In the genomic region with DNA sequence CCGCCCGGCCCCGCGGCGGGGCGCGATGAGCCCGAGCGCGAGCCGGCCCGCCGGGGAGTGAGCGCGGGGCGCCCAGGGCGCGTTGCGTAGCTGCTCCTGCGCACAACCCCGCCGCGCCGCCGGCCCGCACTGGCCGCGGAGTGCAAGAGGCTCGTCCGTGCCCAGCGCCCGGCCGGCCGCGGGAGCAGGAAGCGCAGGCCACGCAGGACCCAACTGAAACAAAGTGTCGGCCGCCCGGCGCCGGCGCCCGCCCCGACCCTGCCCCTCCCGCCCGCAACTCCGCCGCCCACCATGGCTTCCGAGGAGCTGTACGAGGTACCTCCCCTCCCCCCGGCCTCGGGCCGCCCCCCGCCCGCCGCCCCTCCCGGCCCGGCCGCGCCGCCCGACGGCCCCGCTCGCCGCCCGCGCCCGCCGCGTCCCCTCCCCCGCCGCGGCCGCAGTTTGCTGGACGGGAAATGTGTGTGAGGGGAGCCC, we compare ENCODE assay signal across 8 cellular contexts. TPM values are rescaled to one million over a fixed set of nuclear protein-coding genes. Genes with fewer than 3 reads are reported as not detected.
DNase-seq lines count a peak whose midpoint lies in the region; ATAC-seq and TF ChIP-seq lines count a peak whose summit lies in the region.

No MANE protein-coding gene starts in this region.

- H3K9me3 Mint-ChIP-seq in T-cell (peaks cover 7 to 10% (median 9%) of the 10 kb centered on the region in 3 donors), neural progenitor cell (peaks cover 33% of the 10 kb centered on the region)

- peak overlapping the region; percentile 81 for H3K27ac ChIP-seq in neural progenitor cell

- H3K4me3 Mint-ChIP-seq in T-cell: peak overlapping the region in 1 of 3 donors; percentile 85
- no peak overlapping the region for H3K4me3 Mint-ChIP-seq in neural progenitor cell

- CTCF ChIA-PET in AG04449 (lab: Yijun Ruan, JAX) (interaction anchor here (1.0 kb wide), 2 partner anchors 161 to 463 kb away, joined by 3 read pairs; no protein-coding TSS in a partner anchor), T-cell (lab: Charles Lee) (interaction anchor here (0.6 to 0.7 kb wide), 7 partner anchors 14 to 575 kb away, joined by 3 to 11 read pairs (median 3); no protein-coding TSS in a partner anchor)

- peaks cover 40% of the 10 kb centered on the region for H3K4me1 ChIP-seq in neural progenitor cell

- peak; percentile 19 for ATAC-seq in HG03025 (IDR thresholded peaks at IDR 0.05; ENCODE audit: low FRiP score, unreplicated experiment)
- ATAC-seq in T-cell (replicated peaks in 1 of 4): peak; percentile 2 to 6 (median 4)

- H3K79me2 ChIP-seq in neural progenitor cell (ENCODE audit: low read depth): peaks cover 74% of the 10 kb centered on the region

- H3K4me3 ChIP-seq in AG04449 (ENCODE audit: low read depth, low read length) (peak overlapping the region; percentile 67), neural progenitor cell (peak overlapping the region; percentile 93)

- TF ChIP-seq POLR2A in GM15510 (IDR thresholded peaks at IDR 0.05; ENCODE audit: borderline replicate concordance, extremely low read depth, insufficient read length) (peak; percentile 14), erythroblast (IDR thresholded peaks at IDR 0.05; ENCODE audit: low read length) (no peak)

- peaks cover 51 to 59% (median 54%) of the 10 kb centered on the region in 3 donors for H3K4me1 Mint-ChIP-seq in T-cell
- H3K4me1 Mint-ChIP-seq in neural progenitor cell: peaks cover 16% of the 10 kb centered on the region

- H3K27ac Mint-ChIP-seq in T-cell (no peak overlapping the region), neural progenitor cell (no peak overlapping the region)

- DNase-seq in AG04449 (ENCODE audit: low read depth, low spot score): no peak
- peak in 21 of 34 experiments; percentile 4 to 39 (median 21) for DNase-seq in T-cell
- DNase-seq in erythroblast (lab: John Stamatoyannopoulos, UW): peak; percentile 84 to 90
- DNase-seq in neural progenitor cell (ENCODE audit: low spot score): peak; percentile 82
- no peak for DNase-seq in MV-4-11 (lab: John Stamatoyannopoulos, UW)
- no peak for DNase-seq in CD1c-positive myeloid dendritic cell (ENCODE audit: extremely low spot score)

- peaks cover 43% of the 10 kb centered on the region for H4K20me1 ChIP-seq in neural progenitor cell (ENCODE audit: low read depth)

- POLR2A ChIA-PET in AG04449 (lab: Yijun Ruan, JAX): interaction anchor here (0.5 to 0.6 kb wide), 2 partner anchors 163 to 251 kb away, joined by 3 read pairs; no protein-coding TSS in a partner anchor
- POLR2A ChIA-PET in T-cell (lab: Charles Lee): interaction anchor here (0.5 to 0.6 kb wide), 4 partner anchors 40 to 641 kb away, joined by 3 to 6 read pairs (median 4); partner anchors contain the start of gene ECI2 (in 1 of the 2)

- H3K27me3 Mint-ChIP-seq in T-cell (no peaks in the 10 kb centered on the region), neural progenitor cell (ENCODE audit: insufficient read depth, low read depth) (peaks cover 23% of the 10 kb centered on the region)

- peaks cover 6% of the 10 kb centered on the region for H3K9me3 ChIP-seq in neural progenitor cell (ENCODE audit: low read depth)

- no peak for TF ChIP-seq CTCF in AG04449 (IDR thresholded peaks at IDR 0.05; ENCODE audit: insufficient read depth, low read length, missing control alignments)
- no peak for TF ChIP-seq CTCF in neural progenitor cell (IDR thresholded peaks at IDR 0.05)

- no peak overlapping the region for H2AFZ ChIP-seq in neural progenitor cell (replicated peaks)

- H3K36me3 ChIP-seq in neural progenitor cell: peaks cover 3% of the 10 kb centered on the region

- no peaks in the 10 kb centered on the region for H3K36me3 Mint-ChIP-seq in T-cell
- peaks cover 17% of the 10 kb centered on the region for H3K36me3 Mint-ChIP-seq in neural progenitor cell

- no peak overlapping the region for H3K9ac ChIP-seq in neural progenitor cell

- H3K4me2 ChIP-seq in neural progenitor cell: peak overlapping the region; percentile 96

- peaks cover 41% of the 10 kb centered on the region for H3K27me3 ChIP-seq in neural progenitor cell

- H3F3A ChIP-seq in neural progenitor cell (ENCODE audit: low read depth): peaks cover 33% of the 10 kb centered on the region

RNA-seq across cellular contexts. Expression of gene CDYL, which starts 0.3 kb away (rescaled TPM):
- total RNA-seq in T-cell (10 to 100 TPM; 24.7 to 36.8 (median 30.2) TPM), neural progenitor cell (ENCODE audit: low replicate concordance) (46.4 and 53.5 TPM in 2 replicates)

Comparison
In these comparisons a context has a peak if more than half of its experiments do, and no peak if none do; other contexts are left out.
1. DNase-seq: peak in T-cell (21 of 34), erythroblast (2 of 2) and neural progenitor cell (single experiment); none in AG04449 (single experiment), MV-4-11 (single experiment) and CD1c-positive myeloid dendritic cell (single experiment).